17 cellular contexts compared by ENCODE assay signal in genomic region chr15:90851945-90852344, GRCh38. TPM values are rescaled to one million over a fixed set of nuclear protein-coding genes. Genes with fewer than 3 reads are reported as not detected.
A peak's percentile ranks its signal among the peaks of the same experiment; 100 is the strongest.
DNase-seq lines count a peak whose midpoint lies in the region; ATAC-seq and TF ChIP-seq lines count a peak whose summit lies in the region.
"Had no signal": no experiment of that assay in that cellular context is flagged by ENCODE, and none has a peak within 500 bp of the region (broad histone marks: within the 10 kb centered on the region; RNA-seq: fewer than 3 reads in every experiment).

No MANE protein-coding gene starts in this region.

- H3K4me3 Mint-ChIP-seq in CD14-positive monocyte, result no peak overlapping the region
- peak overlapping the region; percentile 63 to 85 (median 68) for H3K4me3 Mint-ChIP-seq in CD8-positive, alpha-beta memory T cell
- peak overlapping the region; percentile 53 for H3K4me3 Mint-ChIP-seq in activated CD4-positive, alpha-beta memory T cell treated with anti-CD3 and anti-CD28 coated beads for 36 hours
- no peak overlapping the region for H3K4me3 Mint-ChIP-seq in dendritic cell treated with granulocyte-macrophage colony-stimulating factor and Interleukin-4, amounts not matched to agents 40 ng/mL and 50 ng/mL, for 4 days
- H3K4me3 Mint-ChIP-seq: neural progenitor cell, type B pancreatic cell had no signal

- H3K36me3 Mint-ChIP-seq in CD14-positive monocyte, result peaks cover 34 to 58% of the 10 kb centered on the region in 2 donors
- H3K36me3 Mint-ChIP-seq in CD8-positive, alpha-beta memory T cell, result no peaks in the 10 kb centered on the region
- H3K36me3 Mint-ChIP-seq in activated CD4-positive, alpha-beta memory T cell treated with anti-CD3 and anti-CD28 coated beads for 36 hours, result peaks cover 10% of the 10 kb centered on the region
- H3K36me3 Mint-ChIP-seq in dendritic cell treated with granulocyte-macrophage colony-stimulating factor and Interleukin-4, amounts not matched to agents 40 ng/mL and 50 ng/mL, for 4 days (ENCODE audit: low read depth), result peaks cover 68% of the 10 kb centered on the region
- H3K36me3 Mint-ChIP-seq: neural progenitor cell, type B pancreatic cell had no signal

- peaks cover 0 to 3% (median 0%) of the 10 kb centered on the region in 7 donors for H3K9me3 Mint-ChIP-seq in CD14-positive monocyte
- no peaks in the 10 kb centered on the region for H3K9me3 Mint-ChIP-seq in CD8-positive, alpha-beta memory T cell
- no peaks in the 10 kb centered on the region for H3K9me3 Mint-ChIP-seq in activated CD4-positive, alpha-beta memory T cell treated with anti-CD3 and anti-CD28 coated beads for 36 hours
- H3K9me3 Mint-ChIP-seq in dendritic cell treated with granulocyte-macrophage colony-stimulating factor and Interleukin-4, amounts not matched to agents 40 ng/mL and 50 ng/mL, for 4 days, result no peaks in the 10 kb centered on the region
- H3K9me3 Mint-ChIP-seq: neural progenitor cell had no signal

- CTCF ChIA-PET in CD8-positive, alpha-beta memory T cell (lab: Charles Lee), result interaction anchor here (1.2 to 1.8 kb wide), 2 partner anchors 8 to 34 kb away, joined by 3 to 8 read pairs; no protein-coding TSS in a partner anchor
- CTCF ChIA-PET in activated CD4-positive, alpha-beta memory T cell treated with anti-CD3 and anti-CD28 coated beads for 36 hours (lab: Charles Lee), result interaction anchor here (0.6 to 2.8 kb wide), 6 partner anchors 14 to 683 kb away, joined by 3 to 9 read pairs (median 3); no protein-coding TSS in a partner anchor

- ATAC-seq in HG03108 (IDR thresholded peaks at IDR 0.05; ENCODE audit: unreplicated experiment) (no peak), omental fat pad (ENCODE audit: low FRiP score) (no peak)
- ATAC-seq: HCT116 had no signal

- DNase-seq in CD14-positive monocyte (ENCODE audit: low spot score) (no peak), hepatocyte (ENCODE audit: low spot score) (no peak), SK-N-DZ (ENCODE audit: low spot score) (no peak), omental fat pad (ENCODE audit: low spot score) (no peak)
- DNase-seq in CD8-positive, alpha-beta memory T cell, result no peak
- peak; percentile 68 for DNase-seq in activated CD4-positive, alpha-beta memory T cell treated with anti-CD3 and anti-CD28 coated beads for 36 hours
- DNase-seq: DMS79; kidney; NCI-H345; RPMI8226; stimulated activated CD4-positive, alpha-beta T cell treated with anti-CD3 and anti-CD28 coated beads, Interleukin-12 subunit alpha, Interleukin-12 subunit beta, amount 100 ng/mL, for 4 hours had no signal

- H3K4me2 ChIP-seq in hepatocyte, result no peak overlapping the region
- H3K4me2 ChIP-seq: neural progenitor cell had no signal

- H3K9me3 ChIP-seq in CD8-positive, alpha-beta memory T cell (ENCODE audit: low read length), result no peaks in the 10 kb centered on the region
- no peaks in the 10 kb centered on the region for H3K9me3 ChIP-seq in hepatocyte (ENCODE audit: low read depth)

- H3K4me3 ChIP-seq in CD8-positive, alpha-beta memory T cell (ENCODE audit: low read length), result no peak overlapping the region
- no peak overlapping the region for H3K4me3 ChIP-seq in hepatocyte
- H3K4me3 ChIP-seq: neural progenitor cell had no signal

- peak overlapping the region; percentile 87 to 96 (median 94) for H3K27ac Mint-ChIP-seq in CD14-positive monocyte
- H3K27ac Mint-ChIP-seq in CD8-positive, alpha-beta memory T cell, result peak overlapping the region in 7 of 8 donors; percentile 81 to 99 (median 94)
- peak overlapping the region; percentile 98 for H3K27ac Mint-ChIP-seq in activated CD4-positive, alpha-beta memory T cell treated with anti-CD3 and anti-CD28 coated beads for 36 hours
- H3K27ac Mint-ChIP-seq in dendritic cell treated with granulocyte-macrophage colony-stimulating factor and Interleukin-4, amounts not matched to agents 40 ng/mL and 50 ng/mL, for 4 days, result peak overlapping the region; percentile 85
- H3K27ac Mint-ChIP-seq: neural progenitor cell, type B pancreatic cell had no signal

- H2AFZ ChIP-seq in hepatocyte, result no peak overlapping the region
- H2AFZ ChIP-seq: neural progenitor cell had no signal

- peaks cover 0 to 12% (median 7%) of the 10 kb centered on the region in 3 donors for H3K27me3 Mint-ChIP-seq in CD14-positive monocyte (ENCODE audit: low read depth in 3 of 3)
- H3K27me3 Mint-ChIP-seq in CD8-positive, alpha-beta memory T cell, result peaks cover 4 to 5% of the 10 kb centered on the region in 2 donors
- H3K27me3 Mint-ChIP-seq in activated CD4-positive, alpha-beta memory T cell treated with anti-CD3 and anti-CD28 coated beads for 36 hours, result no peaks in the 10 kb centered on the region
- no peaks in the 10 kb centered on the region for H3K27me3 Mint-ChIP-seq in dendritic cell treated with granulocyte-macrophage colony-stimulating factor and Interleukin-4, amounts not matched to agents 40 ng/mL and 50 ng/mL, for 4 days

- TF ChIP-seq CTCF in CD14-positive monocyte (IDR thresholded peaks at IDR 0.05) (no peak), hepatocyte (IDR thresholded peaks at IDR 0.05; ENCODE audit: poor library complexity) (no peak), omental fat pad (IDR thresholded peaks at IDR 0.05) (no peak)

- H3K27ac ChIP-seq in CD8-positive, alpha-beta memory T cell (ENCODE audit: low read depth, low read length), result no peak overlapping the region
- H3K27ac ChIP-seq in hepatocyte, result no peak overlapping the region
- H3K27ac ChIP-seq: neural progenitor cell, VCaP had no signal

- H3K4me1 ChIP-seq in CD8-positive, alpha-beta memory T cell (ENCODE audit: insufficient read depth, low read length), result peaks cover 31% of the 10 kb centered on the region
- no peaks in the 10 kb centered on the region for H3K4me1 ChIP-seq in hepatocyte (ENCODE audit: insufficient read depth)
- H3K4me1 ChIP-seq: neural progenitor cell had no signal

- H3K9me2 ChIP-seq in hepatocyte (replicated peaks; ENCODE audit: insufficient read depth), result no peaks in the 10 kb centered on the region

- WGBS in hepatocyte (ENCODE audit: low lambda C conversion rate, missing lambda C conversion rate), result 86% methylated on average over 5 of the region's 5 CpGs

- no peaks in the 10 kb centered on the region for H3K27me3 ChIP-seq in CD8-positive, alpha-beta memory T cell (ENCODE audit: insufficient read depth, low read length, poor library complexity, severe bottlenecking)
- H3K27me3 ChIP-seq in hepatocyte, result no peaks in the 10 kb centered on the region
- H3K27me3 ChIP-seq: neural progenitor cell had no signal

- no peaks in the 10 kb centered on the region for H4K20me1 ChIP-seq in hepatocyte (ENCODE audit: insufficient read depth, poor library complexity, severe bottlenecking)

- intact Hi-C loops in CD14-positive monocyte (cut with micrococcal nuclease), result no loop called here
- intact Hi-C loops in activated CD4-positive, alpha-beta memory T cell treated with anti-CD3 and anti-CD28 coated beads for 36 hours (cut with micrococcal nuclease), result loop anchor here (1.0 to 10.0 kb wide), 6 partner anchors 14 to 437 kb away; partner anchors contain the start of gene FURIN
- intact Hi-C loops in dendritic cell treated with granulocyte-macrophage colony-stimulating factor and Interleukin-4, amounts not matched to agents 40 ng/mL and 50 ng/mL, for 4 days (cut with micrococcal nuclease), result loop anchor here (5.0 kb wide), 1 partner anchor 35 kb away; no protein-coding TSS in a partner anchor

- POLR2A ChIA-PET in CD8-positive, alpha-beta memory T cell (lab: Charles Lee), result interaction anchor here (0.8 kb wide), 1 partner anchor 18 kb away, joined by 8 read pairs; no protein-coding TSS in a partner anchor
- POLR2A ChIA-PET in activated CD4-positive, alpha-beta memory T cell treated with anti-CD3 and anti-CD28 coated beads for 36 hours (lab: Charles Lee), result interaction anchor here (1.1 to 4.6 kb wide), 11 partner anchors 10 to 134 kb away, joined by 3 to 52 read pairs (median 11); partner anchors contain the start of genes BLM and FURIN

- H3K36me3 ChIP-seq in CD8-positive, alpha-beta memory T cell (ENCODE audit: insufficient read depth, low read length), result no peaks in the 10 kb centered on the region
- no peaks in the 10 kb centered on the region for H3K36me3 ChIP-seq in hepatocyte (replicated peaks; ENCODE audit: insufficient read depth, low read depth)
- H3K36me3 ChIP-seq: neural progenitor cell had no signal

- H3K79me2 ChIP-seq in hepatocyte, result no peaks in the 10 kb centered on the region

- H3K4me1 Mint-ChIP-seq in CD14-positive monocyte, result peaks cover 50% of the 10 kb centered on the region
- peaks cover 46 to 56% (median 50%) of the 10 kb centered on the region in 3 donors for H3K4me1 Mint-ChIP-seq in CD8-positive, alpha-beta memory T cell
- peaks cover 57% of the 10 kb centered on the region for H3K4me1 Mint-ChIP-seq in activated CD4-positive, alpha-beta memory T cell treated with anti-CD3 and anti-CD28 coated beads for 36 hours (ENCODE audit: low read depth)
- H3K4me1 Mint-ChIP-seq in dendritic cell treated with granulocyte-macrophage colony-stimulating factor and Interleukin-4, amounts not matched to agents 40 ng/mL and 50 ng/mL, for 4 days (ENCODE audit: low read depth), result peaks cover 56% of the 10 kb centered on the region
- H3K4me1 Mint-ChIP-seq: neural progenitor cell had no signal

RNA-seq across cellular contexts. Expression of gene FURIN, which starts 16.4 kb away (rescaled TPM):
- polyA plus RNA-seq in CD14-positive monocyte, result 10 to 100 TPM in 1 of 2 donors, 1 to 10 TPM in 1; 6.5 to 14.3 TPM
- total RNA-seq in CD8-positive, alpha-beta memory T cell, result 100 to 1,000 TPM; 121 to 124 TPM
- 11.7 TPM for polyA plus RNA-seq in CD8-positive, alpha-beta memory T cell
- 100 to 1,000 TPM; 576 to 590 TPM for total RNA-seq in activated CD4-positive, alpha-beta memory T cell treated with anti-CD3 and anti-CD28 coated beads for 36 hours
- 62.6 and 67.9 TPM in 2 replicates for total RNA-seq in hepatocyte
- polyA plus RNA-seq in hepatocyte, result 84.6 and 98.9 TPM in 2 replicates
- 6.1 and 6.3 TPM in 2 replicates for polyA plus RNA-seq in SK-N-DZ (2014; cell fraction: cytosol; rRNA removed)
- polyA plus RNA-seq in SK-N-DZ (2014; cell fraction: nucleus; rRNA removed), result 5.4 and 10.3 TPM in 2 replicates
- 100 to 1,000 TPM in 2 of 4 donors, 10 to 100 TPM in 2; 58.7 to 121 (median 92.3) TPM for total RNA-seq in omental fat pad

RNA-seq across cellular contexts. Expression of gene FES, which starts 32.4 kb away (rescaled TPM):
- polyA plus RNA-seq in CD14-positive monocyte, result 100 to 1,000 TPM; 140 to 157 TPM
- 1 to 10 TPM; 2.5 to 2.6 TPM for total RNA-seq in CD8-positive, alpha-beta memory T cell
- polyA plus RNA-seq in CD8-positive, alpha-beta memory T cell, result 0.28 TPM
- total RNA-seq in activated CD4-positive, alpha-beta memory T cell treated with anti-CD3 and anti-CD28 coated beads for 36 hours, result 10 to 100 TPM; 18.0 to 21.1 TPM
- 5.7 and 13.5 TPM in 2 replicates for total RNA-seq in hepatocyte
- 7.3 and 11.0 TPM in 2 replicates for polyA plus RNA-seq in hepatocyte
- polyA plus RNA-seq in SK-N-DZ (2014; cell fraction: cytosol; rRNA removed), result 4.5 and 5.1 TPM in 2 replicates
- 4.8 and 13.5 TPM in 2 replicates for polyA plus RNA-seq in SK-N-DZ (2014; cell fraction: nucleus; rRNA removed)
- total RNA-seq in omental fat pad, result 100 to 1,000 TPM in 1 of 4 donors, 10 to 100 TPM in 3; 57.0 to 146 (median 77.2) TPM

RNA-seq across cellular contexts. Expression of gene MAN2A2, which starts 51.2 kb away (rescaled TPM):
- polyA plus RNA-seq in CD14-positive monocyte, result 1 to 10 TPM; 6.6 to 7.3 TPM
- 10 to 100 TPM; 90.7 to 92.7 TPM for total RNA-seq in CD8-positive, alpha-beta memory T cell
- polyA plus RNA-seq in CD8-positive, alpha-beta memory T cell, result 10.8 TPM
- 10 to 100 TPM; 98.1 to 99.2 TPM for total RNA-seq in activated CD4-positive, alpha-beta memory T cell treated with anti-CD3 and anti-CD28 coated beads for 36 hours
- 8.3 and 11.2 TPM in 2 replicates for total RNA-seq in hepatocyte
- polyA plus RNA-seq in hepatocyte, result 32.7 and 44.5 TPM in 2 replicates
- 8.3 and 8.6 TPM in 2 replicates for polyA plus RNA-seq in SK-N-DZ (2014; cell fraction: cytosol; rRNA removed)
- polyA plus RNA-seq in SK-N-DZ (2014; cell fraction: nucleus; rRNA removed), result 88.2 and 151 TPM in 2 replicates
- total RNA-seq in omental fat pad, result 10 to 100 TPM; 32.9 to 90.3 (median 66.4) TPM

Comparison
In these comparisons a context has a peak if more than half of its experiments do, and no peak if none do; other contexts are left out.
1. H3K4me3 Mint-ChIP-seq: peak in CD8-positive, alpha-beta memory T cell (7 of 7) and activated CD4-positive, alpha-beta memory T cell treated with anti-CD3 and anti-CD28 coated beads for 36 hours (single experiment); none in CD14-positive monocyte (0 of 2) and dendritic cell treated with granulocyte-macrophage colony-stimulating factor and Interleukin-4, amounts not matched to agents 40 ng/mL and 50 ng/mL, for 4 days (single experiment).
2. intact Hi-C loops: an anchor here in activated CD4-positive, alpha-beta memory T cell treated with anti-CD3 and anti-CD28 coated beads for 36 hours (1.0 to 10.0 kb wide) and dendritic cell treated with granulocyte-macrophage colony-stimulating factor and Interleukin-4, amounts not matched to agents 40 ng/mL and 50 ng/mL, for 4 days (5.0 kb wide); none called in CD14-positive monocyte.
3. Peak in every context shown above with its lines, with median percentiles within 50 percentile points of each other: H3K27ac Mint-ChIP-seq.